ENCODE assay signal across 8 cellular contexts in the genomic region with DNA sequence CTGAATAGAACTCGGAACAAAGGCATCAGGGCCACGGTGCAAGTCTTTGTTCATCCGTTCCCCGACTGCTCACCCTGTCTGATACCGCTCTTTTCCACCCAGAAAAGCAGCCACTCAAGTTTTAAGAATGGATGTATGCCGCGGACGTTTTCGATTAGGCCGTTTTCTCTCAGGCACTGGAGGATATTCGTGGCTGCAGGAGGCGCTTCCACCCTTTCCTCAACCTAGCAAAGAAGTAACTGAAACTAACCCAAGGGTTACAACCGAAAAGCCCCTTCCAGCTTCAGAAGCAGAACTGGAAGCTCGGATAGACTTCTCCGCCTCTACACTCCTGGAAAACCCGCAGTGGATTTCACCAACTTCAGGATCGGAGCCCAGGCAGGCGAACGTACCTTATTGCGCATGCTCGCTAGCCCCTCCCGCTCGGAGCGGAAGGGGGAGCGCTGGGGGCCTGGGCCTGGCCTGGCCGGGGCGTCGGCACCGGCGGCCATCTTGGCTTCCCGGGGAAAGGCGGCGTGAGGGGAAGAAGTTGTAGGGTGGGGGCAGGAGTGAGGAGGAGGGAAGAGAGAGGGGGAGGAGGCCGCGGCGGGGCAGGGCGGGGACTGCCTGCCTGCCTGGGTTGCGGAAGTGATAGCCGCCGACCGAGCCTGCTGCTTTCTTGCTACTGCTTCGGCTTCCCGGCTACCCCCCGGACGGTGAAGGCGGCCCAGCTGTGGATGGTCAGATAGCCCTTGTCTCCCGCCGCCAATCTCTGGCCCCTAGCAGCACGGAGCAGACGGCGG. TPM values are rescaled to one million over a fixed set of nuclear protein-coding genes. Genes with fewer than 3 reads are reported as not detected.
DNase-seq lines count a peak whose midpoint lies in the region; ATAC-seq and TF ChIP-seq lines count a peak whose summit lies in the region.

TSS of gene ACTR3 (plus strand) at position 619 of the 782 bp plus-strand sequence. CDS start 191 bp downstream, outside the sequence.

- H3K4me3 Mint-ChIP-seq in activated naive CD8-positive, alpha-beta T cell treated with anti-CD3 and anti-CD28 coated beads, Interleukin-2, amount 10 ng/mL, durations not matched to agents 7 days and 5 days, result peak within 1 kb of the TSS; percentile 97
- peak within 1 kb of the TSS; percentile 97 for H3K4me3 Mint-ChIP-seq in glutamatergic neuron (ENCODE audit: unreplicated experiment)

- peaks cover 44% of the 10 kb centered on the region for H3K36me3 Mint-ChIP-seq in activated naive CD8-positive, alpha-beta T cell treated with anti-CD3 and anti-CD28 coated beads, Interleukin-2, amount 10 ng/mL, durations not matched to agents 7 days and 5 days
- no peaks in the 10 kb centered on the region for H3K36me3 Mint-ChIP-seq in glutamatergic neuron (ENCODE audit: unreplicated experiment)

- peaks cover 61% of the 10 kb centered on the region for H3K4me1 Mint-ChIP-seq in activated naive CD8-positive, alpha-beta T cell treated with anti-CD3 and anti-CD28 coated beads, Interleukin-2, amount 10 ng/mL, durations not matched to agents 7 days and 5 days
- H3K4me1 Mint-ChIP-seq in glutamatergic neuron (ENCODE audit: low read depth, unreplicated experiment), result peaks cover 12% of the 10 kb centered on the region

- DNase-seq in GM12864 (ENCODE audit: low read depth) (peak; percentile 96), NCI-H128 (lab: John Stamatoyannopoulos, UW; ENCODE audit: unreplicated experiment) (peak; percentile 99), glutamatergic neuron (peak; percentile 98), osteoblast (ENCODE audit: insufficient read length, low spot score, missing footprints) (peak; percentile 96), thoracic aorta (ENCODE audit: low spot score) (peak; percentile 86)
- peak; percentile 98 for DNase-seq in activated naive CD8-positive, alpha-beta T cell treated with anti-CD3 and anti-CD28 coated beads, Interleukin-2, amount 10 ng/mL, durations not matched to agents 7 days and 5 days

- H3K4me3 ChIP-seq in GM12864 (ENCODE audit: low read depth, low read length), result peak within 1 kb of the TSS; percentile 72
- peak within 1 kb of the TSS; percentile 90 for H3K4me3 ChIP-seq in SU-DHL-6 (ENCODE audit: insufficient read depth, low read length, poor library complexity, severe bottlenecking)
- peak within 1 kb of the TSS; percentile 93 for H3K4me3 ChIP-seq in osteoblast (ENCODE audit: insufficient read depth, low read length)
- peak within 1 kb of the TSS; percentile 93 for H3K4me3 ChIP-seq in thoracic aorta

- peak within 1 kb of the TSS; percentile 95 for H3K27ac Mint-ChIP-seq in activated naive CD8-positive, alpha-beta T cell treated with anti-CD3 and anti-CD28 coated beads, Interleukin-2, amount 10 ng/mL, durations not matched to agents 7 days and 5 days
- H3K27ac Mint-ChIP-seq in glutamatergic neuron (ENCODE audit: unreplicated experiment), result peak within 1 kb of the TSS; percentile 100

- peak within 1 kb of the TSS; percentile 99 for H3K4me2 ChIP-seq in SU-DHL-6 (ENCODE audit: low read depth, low read length, poor library complexity, severe bottlenecking)
- peak within 1 kb of the TSS; percentile 90 for H3K4me2 ChIP-seq in osteoblast (ENCODE audit: insufficient read depth, low read length)

- no peaks in the 10 kb centered on the region for H3K9me3 Mint-ChIP-seq in activated naive CD8-positive, alpha-beta T cell treated with anti-CD3 and anti-CD28 coated beads, Interleukin-2, amount 10 ng/mL, durations not matched to agents 7 days and 5 days
- H3K9me3 Mint-ChIP-seq in glutamatergic neuron (ENCODE audit: unreplicated experiment), result peaks cover 9% of the 10 kb centered on the region

- peak within 1 kb of the TSS; percentile 97 for H3K27ac ChIP-seq in SU-DHL-6 (ENCODE audit: low read depth, low read length)
- peak within 1 kb of the TSS; percentile 87 for H3K27ac ChIP-seq in osteoblast (ENCODE audit: low read depth, low read length)
- H3K27ac ChIP-seq in thoracic aorta, result peak within 1 kb of the TSS; percentile 99 to 100

- no peaks in the 10 kb centered on the region for H3K9me2 ChIP-seq in SU-DHL-6 (replicated peaks; ENCODE audit: insufficient read depth, low read length)

- H3K27me3 ChIP-seq in SU-DHL-6 (ENCODE audit: low read length), result no peaks in the 10 kb centered on the region
- no peaks in the 10 kb centered on the region for H3K27me3 ChIP-seq in osteoblast (ENCODE audit: insufficient read depth, low read length)
- no peaks in the 10 kb centered on the region for H3K27me3 ChIP-seq in thoracic aorta (replicated peaks; ENCODE audit: insufficient read depth)

- H3K4me1 ChIP-seq in osteoblast (ENCODE audit: insufficient read depth, low read length), result peaks cover 55% of the 10 kb centered on the region
- peaks cover 22 to 45% of the 10 kb centered on the region in 2 donors for H3K4me1 ChIP-seq in thoracic aorta (ENCODE audit: control insufficient read depth in 1 of 2, low read depth in 2 of 2)

- H4K20me1 ChIP-seq in SU-DHL-6 (ENCODE audit: low read depth, low read length), result peaks cover 11% of the 10 kb centered on the region; the same call in 1 of the 2 replicates
- peaks cover 17% of the 10 kb centered on the region for H4K20me1 ChIP-seq in osteoblast (ENCODE audit: insufficient read depth, low read length)

- H3K9ac ChIP-seq in SU-DHL-6 (ENCODE audit: low read length), result peak within 1 kb of the TSS; percentile 94

- POLR2A ChIA-PET in activated naive CD8-positive, alpha-beta T cell treated with anti-CD3 and anti-CD28 coated beads, Interleukin-2, amount 10 ng/mL, durations not matched to agents 7 days and 5 days (lab: Charles Lee), result interaction anchor here (0.7 to 6.0 kb wide), 5 partner anchors 13 to 305 kb away, joined by 3 to 79 read pairs (median 4); partner anchors contain the start of gene SLC35F5

- peak; percentile 60 for ATAC-seq in HG02678 (IDR thresholded peaks at IDR 0.05; ENCODE audit: unreplicated experiment)
- peak; percentile 86 for ATAC-seq in activated naive CD8-positive, alpha-beta T cell treated with anti-CD3 and anti-CD28 coated beads, Interleukin-2, amount 10 ng/mL, durations not matched to agents 7 days and 5 days (ENCODE audit: low read depth)
- peak; percentile 85 for ATAC-seq in thoracic aorta (ENCODE audit: insufficient number of reproducible peaks, low FRiP score, low read depth)

- H3F3A ChIP-seq in SU-DHL-6 (ENCODE audit: insufficient read depth), result peaks cover 63% of the 10 kb centered on the region

- H3K9me3 ChIP-seq in SU-DHL-6 (ENCODE audit: insufficient read depth, low read length) (no peaks in the 10 kb centered on the region), osteoblast (ENCODE audit: low read depth, low read length) (no peaks in the 10 kb centered on the region), thoracic aorta (no peaks in the 10 kb centered on the region)

- H3K27me3 Mint-ChIP-seq in activated naive CD8-positive, alpha-beta T cell treated with anti-CD3 and anti-CD28 coated beads, Interleukin-2, amount 10 ng/mL, durations not matched to agents 7 days and 5 days, result no peaks in the 10 kb centered on the region
- no peaks in the 10 kb centered on the region for H3K27me3 Mint-ChIP-seq in glutamatergic neuron (ENCODE audit: unreplicated experiment)

- H3K36me3 ChIP-seq in SU-DHL-6 (ENCODE audit: low read length) (peaks cover 11% of the 10 kb centered on the region), osteoblast (ENCODE audit: insufficient read depth, low read length) (no peaks in the 10 kb centered on the region), thoracic aorta (no peaks in the 10 kb centered on the region)

- H3K79me2 ChIP-seq in SU-DHL-6 (ENCODE audit: insufficient read depth, low read length) (peaks cover 95% of the 10 kb centered on the region), osteoblast (ENCODE audit: insufficient read depth, low read length) (peaks cover 72% of the 10 kb centered on the region)

- no peak for TF ChIP-seq CTCF in GM12864 (IDR thresholded peaks at IDR 0.05; ENCODE audit: low read depth, low read length, missing control alignments)
- no peak for TF ChIP-seq CTCF in SU-DHL-6 (IDR thresholded peaks at IDR 0.05; ENCODE audit: insufficient read depth, low read length, poor library complexity, severe bottlenecking)
- TF ChIP-seq CTCF in glutamatergic neuron (IDR thresholded peaks at IDR 0.05; ENCODE audit: partially characterized antibody, unreplicated experiment), result no peak
- TF ChIP-seq CTCF in osteoblast (IDR thresholded peaks at IDR 0.05; ENCODE audit: extremely low read depth, low read depth, low read length), result no peak
- no peak for TF ChIP-seq CTCF in thoracic aorta (IDR thresholded peaks at IDR 0.05)

- H2AFZ ChIP-seq in SU-DHL-6 (ENCODE audit: low read depth, low read length, severe bottlenecking), result no peak within 1 kb of the TSS
- peak within 1 kb of the TSS; percentile 72 for H2AFZ ChIP-seq in osteoblast (ENCODE audit: low read length)

RNA-seq across cellular contexts. Expression of gene ACTR3, which starts in this region (rescaled TPM):
- total RNA-seq in activated naive CD8-positive, alpha-beta T cell treated with anti-CD3 and anti-CD28 coated beads, Interleukin-2, amount 10 ng/mL, durations not matched to agents 7 days and 5 days, result 100 to 1,000 TPM; 408 to 414 TPM
- 154 TPM for total RNA-seq in glutamatergic neuron (ENCODE audit: unreplicated experiment)
- 251 and 315 TPM in 2 replicates for total RNA-seq in osteoblast
- 100 to 1,000 TPM; 142 to 177 TPM for total RNA-seq in thoracic aorta

Comparison
In these comparisons a context has a peak if more than half of its experiments do, and no peak if none do; other contexts are left out.
1. Peak in every context shown above with its lines: DNase-seq, ATAC-seq, H3K4me3 ChIP-seq and H3K27ac ChIP-seq.